1 cellular context compared by ENCODE assay signal in genomic region chr6:41734666-41735426, GRCh38.
TF ChIP-seq lines count a peak whose summit lies in the region.

No MANE protein-coding gene starts in this region.

TF ChIP-seq in HepG2, 621 proteins besides CTCF, POLR2A, EP300 and RAD21 (continued from another document and continues in another):
- TF ChIP-seq TSC22D2 (CRISPR knock-in tag; IDR thresholded peaks at IDR 0.05; ENCODE audit: borderline replicate concordance) (no peak), HDAC6 (IDR thresholded peaks at IDR 0.05; ENCODE audit: low read depth, low read length) (no peak), KLF6 (CRISPR knock-in tag; IDR thresholded peaks at IDR 0.05) (no peak), MATR3 (CRISPR knock-in tag; IDR thresholded peaks at IDR 0.05) (no peak), RFXANK (CRISPR knock-in tag; IDR thresholded peaks at IDR 0.05) (no peak), ESRRA (CRISPR knock-in tag; IDR thresholded peaks at IDR 0.05; ENCODE audit: low read depth) (no peak; the same call in 1 of the 2 replicates), ZNF501 (CRISPR knock-in tag; IDR thresholded peaks at IDR 0.05) (no peak), CHD2 (IDR thresholded peaks at IDR 0.05; ENCODE audit: low read depth, low read length) (no peak), THRA (CRISPR knock-in tag; IDR thresholded peaks at IDR 0.05; ENCODE audit: borderline replicate concordance) (peak; percentile 33; the same call in 1 of the 2 replicates), NR2F2 (IDR thresholded peaks at IDR 0.05; ENCODE audit: borderline replicate concordance, low read depth) (no peak), ZBTB26 (CRISPR knock-in tag; IDR thresholded peaks at IDR 0.05; ENCODE audit: borderline replicate concordance) (peak; percentile 50; the same call in 1 of the 2 replicates), ZFP62 (CRISPR knock-in tag; IDR thresholded peaks at IDR 0.05) (no peak), RBAK (CRISPR knock-in tag; IDR thresholded peaks at IDR 0.05) (no peak), YY1 (IDR thresholded peaks at IDR 0.05; ENCODE audit: insufficient read depth, insufficient replicate concordance, low read depth, low read length) (no peak), ZNF616 (CRISPR knock-in tag; IDR thresholded peaks at IDR 0.05; ENCODE audit: low read depth) (no peak), ZNF609 (CRISPR knock-in tag; IDR thresholded peaks at IDR 0.05; ENCODE audit: borderline replicate concordance) (peak; percentile 6; the same call in 1 of the 2 replicates), ZNF317 (CRISPR knock-in tag; IDR thresholded peaks at IDR 0.05) (peak; percentile 53; the same call in 1 of the 2 replicates), TARDBP (CRISPR knock-in tag; IDR thresholded peaks at IDR 0.05) (no peak), HIVEP1 (CRISPR knock-in tag; IDR thresholded peaks at IDR 0.05) (peak; percentile 59; the same call in 1 of the 2 replicates), NFE2L2 (IDR thresholded peaks at IDR 0.05; ENCODE audit: low read length) (no peak), CHCHD3 (CRISPR knock-in tag; IDR thresholded peaks at IDR 0.05) (no peak), ZNF790 (CRISPR knock-in tag; IDR thresholded peaks at IDR 0.05; ENCODE audit: borderline replicate concordance) (no peak), ZEB1 (IDR thresholded peaks at IDR 0.05; ENCODE audit: insufficient replicate concordance, low read depth) (no peak), ZNF205 (CRISPR knock-in tag; IDR thresholded peaks at IDR 0.05) (no peak), CENPT (CRISPR knock-in tag; IDR thresholded peaks at IDR 0.05; ENCODE audit: low read depth) (no peak), PAF1 (CRISPR knock-in tag; IDR thresholded peaks at IDR 0.05) (no peak), ZNF724P (CRISPR knock-in tag; IDR thresholded peaks at IDR 0.05; ENCODE audit: borderline replicate concordance) (no peak), KDM6A (CRISPR knock-in tag; IDR thresholded peaks at IDR 0.05; ENCODE audit: low read depth) (no peak), SATB2 (CRISPR knock-in tag; IDR thresholded peaks at IDR 0.05) (no peak), ZMYM3 (CRISPR knock-in tag; IDR thresholded peaks at IDR 0.05) (no peak), RFX1 (IDR thresholded peaks at IDR 0.05) (no peak), NCOA1 (CRISPR knock-in tag; IDR thresholded peaks at IDR 0.05) (no peak), TAF15 (IDR thresholded peaks at IDR 0.05; ENCODE audit: low read depth, low read length, poor library complexity, severe bottlenecking) (no peak), ZGPAT (CRISPR knock-in tag; IDR thresholded peaks at IDR 0.05) (no peak), ELF4 (CRISPR knock-in tag; IDR thresholded peaks at IDR 0.05; ENCODE audit: borderline replicate concordance) (no peak), ZNF256 (CRISPR knock-in tag; conservative IDR thresholded peaks at IDR 0.05) (no peak), USF2 (IDR thresholded peaks at IDR 0.05; ENCODE audit: low read depth, low read length) (no peak), USF2 (CRISPR knock-in tag; IDR thresholded peaks at IDR 0.05; ENCODE audit: borderline replicate concordance) (no peak), ZSCAN21 (CRISPR knock-in tag; IDR thresholded peaks at IDR 0.05; ENCODE audit: borderline replicate concordance) (no peak), ZNF773 (CRISPR knock-in tag; IDR thresholded peaks at IDR 0.05; ENCODE audit: borderline replicate concordance) (no peak), MEIS1 (CRISPR knock-in tag; IDR thresholded peaks at IDR 0.05; ENCODE audit: borderline replicate concordance) (no peak)
- TF ChIP-seq, protein P1, sequence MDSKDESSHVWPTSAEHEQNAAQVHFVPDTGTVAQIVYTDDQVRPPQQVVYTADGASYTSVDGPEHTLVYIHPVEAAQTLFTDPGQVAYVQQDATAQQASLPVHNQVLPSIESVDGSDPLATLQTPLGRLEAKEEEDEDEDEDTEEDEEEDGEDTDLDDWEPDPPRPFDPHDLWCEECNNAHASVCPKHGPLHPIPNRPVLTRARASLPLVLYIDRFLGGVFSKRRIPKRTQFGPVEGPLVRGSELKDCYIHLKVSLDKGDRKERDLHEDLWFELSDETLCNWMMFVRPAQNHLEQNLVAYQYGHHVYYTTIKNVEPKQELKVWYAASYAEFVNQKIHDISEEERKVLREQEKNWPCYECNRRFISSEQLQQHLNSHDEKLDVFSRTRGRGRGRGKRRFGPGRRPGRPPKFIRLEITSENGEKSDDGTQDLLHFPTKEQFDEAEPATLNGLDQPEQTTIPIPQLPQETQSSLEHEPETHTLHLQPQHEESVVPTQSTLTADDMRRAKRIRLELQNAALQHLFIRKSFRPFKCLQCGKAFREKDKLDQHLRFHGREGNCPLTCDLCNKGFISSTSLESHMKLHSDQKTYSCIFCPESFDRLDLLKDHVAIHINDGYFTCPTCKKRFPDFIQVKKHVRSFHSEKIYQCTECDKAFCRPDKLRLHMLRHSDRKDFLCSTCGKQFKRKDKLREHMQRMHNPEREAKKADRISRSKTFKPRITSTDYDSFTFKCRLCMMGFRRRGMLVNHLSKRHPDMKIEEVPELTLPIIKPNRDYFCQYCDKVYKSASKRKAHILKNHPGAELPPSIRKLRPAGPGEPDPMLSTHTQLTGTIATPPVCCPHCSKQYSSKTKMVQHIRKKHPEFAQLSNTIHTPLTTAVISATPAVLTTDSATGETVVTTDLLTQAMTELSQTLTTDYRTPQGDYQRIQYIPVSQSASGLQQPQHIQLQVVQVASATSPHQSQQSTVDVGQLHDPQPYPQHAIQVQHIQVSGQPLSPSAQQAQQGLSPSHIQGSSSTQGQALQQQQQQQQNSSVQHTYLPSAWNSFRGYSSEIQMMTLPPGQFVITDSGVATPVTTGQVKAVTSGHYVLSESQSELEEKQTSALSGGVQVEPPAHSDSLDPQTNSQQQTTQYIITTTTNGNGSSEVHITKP (CRISPR knock-in tag; IDR thresholded peaks at IDR 0.05; ENCODE audit: low read depth) = no peak; the same call in 1 of the 2 replicates
- TF ChIP-seq, protein P2, sequence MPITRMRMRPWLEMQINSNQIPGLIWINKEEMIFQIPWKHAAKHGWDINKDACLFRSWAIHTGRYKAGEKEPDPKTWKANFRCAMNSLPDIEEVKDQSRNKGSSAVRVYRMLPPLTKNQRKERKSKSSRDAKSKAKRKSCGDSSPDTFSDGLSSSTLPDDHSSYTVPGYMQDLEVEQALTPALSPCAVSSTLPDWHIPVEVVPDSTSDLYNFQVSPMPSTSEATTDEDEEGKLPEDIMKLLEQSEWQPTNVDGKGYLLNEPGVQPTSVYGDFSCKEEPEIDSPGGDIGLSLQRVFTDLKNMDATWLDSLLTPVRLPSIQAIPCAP (CRISPR knock-in tag; IDR thresholded peaks at IDR 0.05; ENCODE audit: low read depth) = no peak
- TF ChIP-seq, protein P3, sequence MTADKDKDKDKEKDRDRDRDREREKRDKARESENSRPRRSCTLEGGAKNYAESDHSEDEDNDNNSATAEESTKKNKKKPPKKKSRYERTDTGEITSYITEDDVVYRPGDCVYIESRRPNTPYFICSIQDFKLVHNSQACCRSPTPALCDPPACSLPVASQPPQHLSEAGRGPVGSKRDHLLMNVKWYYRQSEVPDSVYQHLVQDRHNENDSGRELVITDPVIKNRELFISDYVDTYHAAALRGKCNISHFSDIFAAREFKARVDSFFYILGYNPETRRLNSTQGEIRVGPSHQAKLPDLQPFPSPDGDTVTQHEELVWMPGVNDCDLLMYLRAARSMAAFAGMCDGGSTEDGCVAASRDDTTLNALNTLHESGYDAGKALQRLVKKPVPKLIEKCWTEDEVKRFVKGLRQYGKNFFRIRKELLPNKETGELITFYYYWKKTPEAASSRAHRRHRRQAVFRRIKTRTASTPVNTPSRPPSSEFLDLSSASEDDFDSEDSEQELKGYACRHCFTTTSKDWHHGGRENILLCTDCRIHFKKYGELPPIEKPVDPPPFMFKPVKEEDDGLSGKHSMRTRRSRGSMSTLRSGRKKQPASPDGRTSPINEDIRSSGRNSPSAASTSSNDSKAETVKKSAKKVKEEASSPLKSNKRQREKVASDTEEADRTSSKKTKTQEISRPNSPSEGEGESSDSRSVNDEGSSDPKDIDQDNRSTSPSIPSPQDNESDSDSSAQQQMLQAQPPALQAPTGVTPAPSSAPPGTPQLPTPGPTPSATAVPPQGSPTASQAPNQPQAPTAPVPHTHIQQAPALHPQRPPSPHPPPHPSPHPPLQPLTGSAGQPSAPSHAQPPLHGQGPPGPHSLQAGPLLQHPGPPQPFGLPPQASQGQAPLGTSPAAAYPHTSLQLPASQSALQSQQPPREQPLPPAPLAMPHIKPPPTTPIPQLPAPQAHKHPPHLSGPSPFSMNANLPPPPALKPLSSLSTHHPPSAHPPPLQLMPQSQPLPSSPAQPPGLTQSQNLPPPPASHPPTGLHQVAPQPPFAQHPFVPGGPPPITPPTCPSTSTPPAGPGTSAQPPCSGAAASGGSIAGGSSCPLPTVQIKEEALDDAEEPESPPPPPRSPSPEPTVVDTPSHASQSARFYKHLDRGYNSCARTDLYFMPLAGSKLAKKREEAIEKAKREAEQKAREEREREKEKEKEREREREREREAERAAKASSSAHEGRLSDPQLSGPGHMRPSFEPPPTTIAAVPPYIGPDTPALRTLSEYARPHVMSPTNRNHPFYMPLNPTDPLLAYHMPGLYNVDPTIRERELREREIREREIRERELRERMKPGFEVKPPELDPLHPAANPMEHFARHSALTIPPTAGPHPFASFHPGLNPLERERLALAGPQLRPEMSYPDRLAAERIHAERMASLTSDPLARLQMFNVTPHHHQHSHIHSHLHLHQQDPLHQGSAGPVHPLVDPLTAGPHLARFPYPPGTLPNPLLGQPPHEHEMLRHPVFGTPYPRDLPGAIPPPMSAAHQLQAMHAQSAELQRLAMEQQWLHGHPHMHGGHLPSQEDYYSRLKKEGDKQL (CRISPR knock-in tag; IDR thresholded peaks at IDR 0.05; ENCODE audit: low read depth) = no peak
